28 cellular contexts compared by ENCODE assay signal in the genomic region with DNA sequence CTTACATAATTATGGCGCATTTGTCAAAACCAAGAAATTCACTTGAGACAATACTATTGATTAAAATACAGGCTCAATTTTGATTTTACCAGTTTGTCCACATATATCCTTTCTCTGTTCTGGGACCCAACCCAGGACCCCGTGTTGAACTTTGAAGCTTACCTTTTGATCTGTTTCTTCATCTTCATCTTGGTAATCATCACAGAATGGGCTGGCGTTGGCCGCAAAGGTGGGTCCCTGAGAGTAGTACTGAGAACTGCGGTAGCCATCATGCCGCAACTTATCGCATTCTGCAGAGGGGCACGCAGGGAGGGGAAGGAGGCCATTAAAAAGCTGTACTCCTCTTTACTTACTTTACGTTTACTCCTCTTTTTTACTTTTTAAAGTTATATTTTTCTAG. TPM values are rescaled to one million over a fixed set of nuclear protein-coding genes. Genes with fewer than 3 reads are reported as not detected.
"Had no signal": no experiment of that assay in that cellular context is flagged by ENCODE, and none has a peak within 500 bp of the region (broad histone marks: within the 10 kb centered on the region; RNA-seq: fewer than 3 reads in every experiment).

No MANE protein-coding gene starts in this region.

- FAIRE-seq: small intestine, urothelium cell line had no signal

- DNase-seq: naive thymus-derived CD8-positive, alpha-beta T cell; nephron progenitor cell; nucleus accumbens; ovary; posterior cingulate gyrus; psoas muscle; right cardiac atrium; right lobe of liver; sigmoid colon; small intestine; stimulated activated CD4-positive, alpha-beta T cell treated with anti-CD3 and anti-CD28 coated beads, Interleukin-15, amount 100 ng/mL, for 24 hours; stimulated activated CD4-positive, alpha-beta T cell treated with anti-CD3 and anti-CD28 coated beads, Interleukin-2, amount 100 ng/mL, for 24 hours; stimulated activated CD4-positive, alpha-beta T cell treated with anti-CD3 and anti-CD28 coated beads, Interleukin-2, amount 100 ng/mL, for 48 hours; stimulated activated CD4-positive, alpha-beta T cell treated with anti-CD3 and anti-CD28 coated beads, Interleukin-4, amount 100 ng/mL, for 24 hours; stimulated activated naive B cell treated with anti-CD40 and anti-IgM and Interleukin-4, amounts not matched to agents 10 μg/mL and 1 μg/mL and 100 μg/mL, for 72 hours; stimulated activated naive CD4-positive, alpha-beta T cell treated with Interleukin-2 at 50 U/mL for 16 hours; stomach; thyroid gland; trophoblast cell; upper lobe of left lung had no signal

- H3K27me3 ChIP-seq: neutrophil, ovary, right lobe of liver, sigmoid colon, stomach, thyroid gland, tibial nerve, upper lobe of left lung, vagina had no signal

- H3K9me3 ChIP-seq: neutrophil, ovary, psoas muscle, right lobe of liver, sigmoid colon, stomach, thoracic aorta, thyroid gland, tibial nerve, upper lobe of left lung, vagina had no signal

- H3K4me1 ChIP-seq: parathyroid adenoma, psoas muscle, sigmoid colon, thyroid gland, tibial nerve, upper lobe of left lung, vagina had no signal

- H3K36me3 ChIP-seq: neutrophil, ovary, sigmoid colon, stomach, thoracic aorta, thyroid gland, vagina had no signal

- H3K9ac ChIP-seq: parathyroid adenoma had no signal

- ATAC-seq: naive thymus-derived CD8-positive, alpha-beta T cell; natural killer cell treated with Interleukin-12 subunit alpha and Interleukin-12 subunit beta and Interleukin-15 and Interleukin-18, amount 100 ng/mL, for 72 hours; psoas muscle; right cardiac atrium; stimulated activated effector memory CD8-positive, alpha-beta T cell treated with anti-CD3 and anti-CD28 coated beads, Interleukin-12 subunit alpha, Interleukin-12 subunit beta, amount 100 ng/mL, for 72 hours; stimulated activated naive B cell treated with anti-CD40 and anti-IgM and Interleukin-4, amounts not matched to agents 10 μg/mL and 1 μg/mL and 100 μg/mL, for 72 hours had no signal

- H3K79me2 ChIP-seq: parathyroid adenoma had no signal

- H3K4me3 ChIP-seq: ovary, psoas muscle, right lobe of liver, sigmoid colon, stomach, thoracic aorta, thyroid gland, tibial nerve, upper lobe of left lung, vagina had no signal

- H2AFZ ChIP-seq: parathyroid adenoma had no signal

- H3K27ac ChIP-seq: neutrophil, ovary, parathyroid adenoma, psoas muscle, right lobe of liver, sigmoid colon, stomach, thoracic aorta, thyroid gland, tibial nerve, upper lobe of left lung, vagina had no signal

RNA-seq across cellular contexts. Expression of a gene that starts 26.1 kb away (rescaled TPM):
- polyA plus RNA-seq: naive thymus-derived CD8-positive, alpha-beta T cell had no signal
